ENCODE assay signal across 1 cellular context in the genomic region with DNA sequence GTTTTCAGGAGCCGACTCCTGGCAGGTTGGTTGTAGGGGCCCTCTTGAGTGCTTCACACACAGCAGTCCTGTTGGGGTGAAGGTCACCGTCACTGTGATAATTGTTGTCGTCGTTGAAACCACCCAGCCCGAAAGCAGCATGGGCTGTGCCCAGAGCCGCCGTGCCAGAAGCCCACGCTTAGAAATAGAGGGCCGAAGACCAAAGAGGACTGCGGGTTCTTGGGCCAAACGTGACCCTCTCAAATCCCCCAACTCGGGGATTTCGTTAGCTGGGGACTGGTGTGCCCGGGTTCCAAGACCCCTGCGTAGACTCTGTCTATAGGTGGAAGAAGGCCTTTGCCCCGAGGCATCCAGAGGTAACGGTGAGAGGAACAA.
TF ChIP-seq lines count a peak whose summit lies in the region.

No MANE protein-coding gene starts in this region.

TF ChIP-seq in GM23338, 12 proteins besides CTCF, POLR2A, EP300 and RAD21 (continued from another document):
- no peak for TF ChIP-seq REST (IDR thresholded peaks at IDR 0.05; ENCODE audit: unreplicated experiment)
- no peak for TF ChIP-seq STAT1 (IDR thresholded peaks at IDR 0.05; ENCODE audit: unreplicated experiment)
- TF ChIP-seq CREB1 (CRISPR knock-in tag; IDR thresholded peaks at IDR 0.05; ENCODE audit: low read depth), result no peak
- TF ChIP-seq, protein P1, sequence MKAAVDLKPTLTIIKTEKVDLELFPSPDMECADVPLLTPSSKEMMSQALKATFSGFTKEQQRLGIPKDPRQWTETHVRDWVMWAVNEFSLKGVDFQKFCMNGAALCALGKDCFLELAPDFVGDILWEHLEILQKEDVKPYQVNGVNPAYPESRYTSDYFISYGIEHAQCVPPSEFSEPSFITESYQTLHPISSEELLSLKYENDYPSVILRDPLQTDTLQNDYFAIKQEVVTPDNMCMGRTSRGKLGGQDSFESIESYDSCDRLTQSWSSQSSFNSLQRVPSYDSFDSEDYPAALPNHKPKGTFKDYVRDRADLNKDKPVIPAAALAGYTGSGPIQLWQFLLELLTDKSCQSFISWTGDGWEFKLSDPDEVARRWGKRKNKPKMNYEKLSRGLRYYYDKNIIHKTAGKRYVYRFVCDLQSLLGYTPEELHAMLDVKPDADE (IDR thresholded peaks at IDR 0.05), result no peak
- no peak for TF ChIP-seq ZNF331 (CRISPR knock-in tag; IDR thresholded peaks at IDR 0.05; ENCODE audit: low read depth)
